In genomic region chr12:64059685-64060084, GRCh38 we compare ENCODE assay signal across 13 cellular contexts.
DNase-seq lines count a peak whose midpoint lies in the region; ATAC-seq lines count a peak whose summit lies in the region.
"Had no signal": no experiment of that assay in that cellular context is flagged by ENCODE, and none has a peak within 500 bp of the region (broad histone marks: within the 10 kb centered on the region; RNA-seq: fewer than 3 reads in every experiment).

No MANE protein-coding gene starts in this region.

- H3K27ac ChIP-seq in cingulate gyrus (ENCODE audit: low read depth, low read length), result peak overlapping the region; percentile 51
- H3K27ac ChIP-seq: PC-9 had no signal

- peak; percentile 22 for DNase-seq in HCEC 1CT
- DNase-seq in globus pallidus (ENCODE audit: low spot score), result peak; percentile 72
- peak; percentile 65 for DNase-seq in superior temporal gyrus (ENCODE audit: extremely low spot score)
- DNase-seq in Right ventricle myocardium inferior (ENCODE audit: missing footprints), result no peak
- DNase-seq in islet precursor cell, result no peak
- DNase-seq in ACHN, result no peak
- DNase-seq: KBM-7, NCI-H1092 treated with DMSO at 0.1 percent for 48 hours, NCI-H1694 treated with DMSO at 0.1 percent for 48 hours, NCI-H446 treated with DMSO at 0.1 percent for 48 hours, NCI-H748 treated with DMSO at 0.1 percent for 48 hours, PC-9 had no signal

- intact Hi-C loops in Right ventricle myocardium inferior (cut with DNase I), result no loop called here

- ATAC-seq in Right ventricle myocardium inferior, result no peak

- in situ Hi-C loops in ACHN (cut with HindIII; ENCODE audit: low pct_ligation_motif_present, low pct_unique_long_range_greater_than_20kb, low sequenced_read_pairs), result no loop called here

Comparison
In these comparisons a context has a peak if more than half of its experiments do, and no peak if none do; other contexts are left out.
1. DNase-seq: peak in HCEC 1CT (single experiment), globus pallidus (single experiment) and superior temporal gyrus (single experiment); none in Right ventricle myocardium inferior (single experiment), islet precursor cell (single experiment) and ACHN (single experiment).